Comparison of ENCODE assay signal across 16 cellular contexts in the genomic region with DNA sequence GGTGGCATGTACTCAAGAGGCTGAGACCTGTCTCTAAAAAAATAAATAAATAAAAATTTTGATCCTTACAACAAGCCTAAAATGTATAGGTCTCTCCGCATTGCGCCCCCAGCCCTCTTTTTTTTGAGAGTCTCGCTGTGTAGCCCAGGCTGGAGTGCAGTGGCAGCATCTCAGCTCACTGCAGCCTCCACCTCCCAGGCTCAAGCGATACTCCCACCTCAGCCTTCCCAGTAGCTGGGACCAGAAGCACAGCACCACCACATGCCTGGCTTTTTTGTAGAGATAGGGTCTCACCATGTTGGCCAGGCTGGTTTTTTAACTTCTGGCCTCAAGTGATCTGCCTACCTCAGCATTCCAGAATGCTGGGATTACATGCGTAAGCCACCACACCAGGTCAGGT. TPM values are rescaled to one million over a fixed set of nuclear protein-coding genes. Genes with fewer than 3 reads are reported as not detected.
A peak's percentile ranks its signal among the peaks of the same experiment; 100 is the strongest.
DNase-seq lines count a peak whose midpoint lies in the region; ATAC-seq lines count a peak whose summit lies in the region.
"Had no signal": no experiment of that assay in that cellular context is flagged by ENCODE, and none has a peak within 500 bp of the region (broad histone marks: within the 10 kb centered on the region; RNA-seq: fewer than 3 reads in every experiment).

No MANE protein-coding gene starts in this region.

- no peak overlapping the region for H3K4me3 Mint-ChIP-seq in activated CD8-positive, alpha-beta memory T cell treated with anti-CD3 and anti-CD28 coated beads, Interleukin-2, amount 10 ng/mL, durations not matched to agents 7 days and 5 days
- H3K4me3 Mint-ChIP-seq in activated T-helper 1 cell treated with anti-CD3 and anti-CD28 coated beads, Interleukin-12 subunit alpha, Interleukin-12 subunit beta, Interleukin-2, Interleukin-4 antibody, amounts not matched to agents 30 ng/mL and 10 ng/mL and 1 ng/mL, durations not matched to agents 14 hours and 24 hours and 36 hours, result no peak overlapping the region
- H3K4me3 Mint-ChIP-seq: CD14-positive monocyte had no signal

- H3K9me3 Mint-ChIP-seq in activated CD8-positive, alpha-beta memory T cell treated with anti-CD3 and anti-CD28 coated beads, Interleukin-2, amount 10 ng/mL, durations not matched to agents 7 days and 5 days (ENCODE audit: low read depth), result peaks cover 6% of the 10 kb centered on the region
- peaks cover 10% of the 10 kb centered on the region for H3K9me3 Mint-ChIP-seq in activated T-helper 1 cell treated with anti-CD3 and anti-CD28 coated beads, Interleukin-12 subunit alpha, Interleukin-12 subunit beta, Interleukin-2, Interleukin-4 antibody, amounts not matched to agents 30 ng/mL and 10 ng/mL and 1 ng/mL, durations not matched to agents 14 hours and 24 hours and 36 hours

- peak overlapping the region in 1 of 2 experiments; percentile 55 for H3K14ac ChIP-seq in mesenchymal stem cell (ENCODE audit: low read length in 2 of 2)

- H3K18ac ChIP-seq in mesenchymal stem cell (ENCODE audit: low read depth in 1 of 2, low read length in 2 of 2), result no peak overlapping the region

- no peak for ATAC-seq in activated CD8-positive, alpha-beta memory T cell treated with anti-CD3 and anti-CD28 coated beads, Interleukin-2, amount 10 ng/mL, durations not matched to agents 7 days and 5 days
- no peak for ATAC-seq in HG02588 (IDR thresholded peaks at IDR 0.05; ENCODE audit: unreplicated experiment)
- ATAC-seq: HepG2 had no signal

- H3K4me1 ChIP-seq in BLaER1 treated with 17β-estradiol and CSF1 and Interleukin-3, amounts not matched to agents 10 nM and 100 nM, result peaks cover 16 to 70% (median 48%) of the 10 kb centered on the region in 10 experiments
- no peaks in the 10 kb centered on the region for H3K4me1 ChIP-seq in mesenchymal stem cell (ENCODE audit: control insufficient read depth, insufficient read depth, low read depth, low read length)
- H3K4me1 ChIP-seq: Caco-2, Peyer's patch had no signal

- peak overlapping the region in 1 of 10 experiments; percentile 7; a peak in 1 of 20 replicates for H3K4me3 ChIP-seq in BLaER1 treated with 17β-estradiol and CSF1 and Interleukin-3, amounts not matched to agents 10 nM and 100 nM
- H3K4me3 ChIP-seq in mesenchymal stem cell (ENCODE audit: insufficient read depth in 1 of 2, low read depth in 1 of 2, low read length in 2 of 2), result no peak overlapping the region
- H3K4me3 ChIP-seq: Peyer's patch had no signal

- no peak overlapping the region for H4K91ac ChIP-seq in mesenchymal stem cell (ENCODE audit: low read length)

- in situ Hi-C loops in KBM-7 (cut with MboI; ENCODE audit: low pct_unique_long_range_greater_than_20kb, low sequenced_read_pairs), result no loop called here

- H2BK12ac ChIP-seq in mesenchymal stem cell (ENCODE audit: low read length in 2 of 2), result no peak overlapping the region

- no peak overlapping the region for H3K23ac ChIP-seq in mesenchymal stem cell (ENCODE audit: low read length in 2 of 2)

- H2BK120ac ChIP-seq in mesenchymal stem cell (ENCODE audit: low read depth, low read length), result no peak overlapping the region

- no peaks in the 10 kb centered on the region for H4K20me1 ChIP-seq in BLaER1 treated with 17β-estradiol and CSF1 and Interleukin-3, amounts not matched to agents 10 nM and 100 nM

- H2AK5ac ChIP-seq in mesenchymal stem cell (ENCODE audit: low read length, severe bottlenecking), result no peak overlapping the region

- H3K4ac ChIP-seq in mesenchymal stem cell (ENCODE audit: low read depth in 1 of 2, low read length in 2 of 2), result no peak overlapping the region

- 95% methylated on average over 4 of the region's 5 CpGs for WGBS in mesenchymal stem cell

- no peak overlapping the region for H3K9ac ChIP-seq in BLaER1 treated with 17β-estradiol and CSF1 and Interleukin-3, amounts not matched to agents 10 nM and 100 nM
- no peak overlapping the region for H3K9ac ChIP-seq in mesenchymal stem cell (ENCODE audit: low read length)

- H3K79me1 ChIP-seq in mesenchymal stem cell (replicated peaks; ENCODE audit: low read length, poor library complexity, severe bottlenecking), result no peaks in the 10 kb centered on the region

- CTCF ChIA-PET in activated CD8-positive, alpha-beta memory T cell treated with anti-CD3 and anti-CD28 coated beads, Interleukin-2, amount 10 ng/mL, durations not matched to agents 7 days and 5 days (lab: Charles Lee), result interaction anchor here (0.8 to 3.2 kb wide), 7 partner anchors 8 to 25 kb away, joined by 3 to 13 read pairs (median 6); partner anchors contain the start of gene ITK

- H3K4me1 Mint-ChIP-seq in activated CD8-positive, alpha-beta memory T cell treated with anti-CD3 and anti-CD28 coated beads, Interleukin-2, amount 10 ng/mL, durations not matched to agents 7 days and 5 days, result peaks cover 59% of the 10 kb centered on the region
- H3K4me1 Mint-ChIP-seq in activated T-helper 1 cell treated with anti-CD3 and anti-CD28 coated beads, Interleukin-12 subunit alpha, Interleukin-12 subunit beta, Interleukin-2, Interleukin-4 antibody, amounts not matched to agents 30 ng/mL and 10 ng/mL and 1 ng/mL, durations not matched to agents 14 hours and 24 hours and 36 hours (ENCODE audit: low read depth), result peaks cover 82% of the 10 kb centered on the region
- H3K4me1 Mint-ChIP-seq: CD14-positive monocyte had no signal

- no peak overlapping the region for H2BK5ac ChIP-seq in mesenchymal stem cell (ENCODE audit: low read depth, low read length, poor library complexity, severe bottlenecking)

- peaks cover 4% of the 10 kb centered on the region for H3K36me3 Mint-ChIP-seq in activated CD8-positive, alpha-beta memory T cell treated with anti-CD3 and anti-CD28 coated beads, Interleukin-2, amount 10 ng/mL, durations not matched to agents 7 days and 5 days
- H3K36me3 Mint-ChIP-seq in activated T-helper 1 cell treated with anti-CD3 and anti-CD28 coated beads, Interleukin-12 subunit alpha, Interleukin-12 subunit beta, Interleukin-2, Interleukin-4 antibody, amounts not matched to agents 30 ng/mL and 10 ng/mL and 1 ng/mL, durations not matched to agents 14 hours and 24 hours and 36 hours (ENCODE audit: low read depth), result peaks cover 5% of the 10 kb centered on the region
- H3K36me3 Mint-ChIP-seq: CD14-positive monocyte had no signal

- H3K4me2 ChIP-seq in BLaER1 treated with 17β-estradiol and CSF1 and Interleukin-3, amounts not matched to agents 10 nM and 100 nM, result peak overlapping the region in 7 of 11 experiments; percentile 17 to 84 (median 66); a peak in 11 of 22 replicates
- H3K4me2 ChIP-seq in mesenchymal stem cell (ENCODE audit: low read length, poor library complexity, severe bottlenecking), result no peak overlapping the region

- H3K27ac Mint-ChIP-seq in activated CD8-positive, alpha-beta memory T cell treated with anti-CD3 and anti-CD28 coated beads, Interleukin-2, amount 10 ng/mL, durations not matched to agents 7 days and 5 days, result no peak overlapping the region
- peak overlapping the region; percentile 50 for H3K27ac Mint-ChIP-seq in activated T-helper 1 cell treated with anti-CD3 and anti-CD28 coated beads, Interleukin-12 subunit alpha, Interleukin-12 subunit beta, Interleukin-2, Interleukin-4 antibody, amounts not matched to agents 30 ng/mL and 10 ng/mL and 1 ng/mL, durations not matched to agents 14 hours and 24 hours and 36 hours
- H3K27ac Mint-ChIP-seq: CD14-positive monocyte had no signal

- H2BK15ac ChIP-seq in mesenchymal stem cell (ENCODE audit: low read depth, poor library complexity, severe bottlenecking), result no peak overlapping the region

- H3K27ac ChIP-seq in BLaER1 treated with 17β-estradiol and CSF1 and Interleukin-3, amounts not matched to agents 10 nM and 100 nM, result peak overlapping the region in 4 of 11 experiments; percentile 7 to 46 (median 24); a peak in 3 of 22 replicates
- H3K27ac ChIP-seq in mesenchymal stem cell (ENCODE audit: low read length, poor library complexity, severe bottlenecking), result no peak overlapping the region
- H3K27ac ChIP-seq: Peyer's patch had no signal

- peaks cover 16 to 48% (median 37%) of the 10 kb centered on the region in 11 experiments for H3K9me3 ChIP-seq in BLaER1 treated with 17β-estradiol and CSF1 and Interleukin-3, amounts not matched to agents 10 nM and 100 nM (replicated peaks in 1 of 11)
- no peaks in the 10 kb centered on the region for H3K9me3 ChIP-seq in mesenchymal stem cell (ENCODE audit: control insufficient read depth, low read length)
- H3K9me3 ChIP-seq: Caco-2, Peyer's patch had no signal

- H3K27me3 ChIP-seq in BLaER1 treated with 17β-estradiol and CSF1 and Interleukin-3, amounts not matched to agents 10 nM and 100 nM, result no peaks in the 10 kb centered on the region
- H3K27me3 ChIP-seq in mesenchymal stem cell (ENCODE audit: control insufficient read depth in 1 of 2, insufficient read depth in 1 of 2, low read length in 2 of 2), result peaks cover 6 to 8% of the 10 kb centered on the region in 2 experiments
- H3K27me3 ChIP-seq: Peyer's patch had no signal

- no peak overlapping the region for H4K8ac ChIP-seq in mesenchymal stem cell (ENCODE audit: low read length)

- H3K36me3 ChIP-seq in BLaER1 treated with 17β-estradiol and CSF1 and Interleukin-3, amounts not matched to agents 10 nM and 100 nM, result peaks cover 0 to 14% (median 0%) of the 10 kb centered on the region in 11 experiments; a peak in 2 of 22 replicates
- no peaks in the 10 kb centered on the region for H3K36me3 ChIP-seq in mesenchymal stem cell (ENCODE audit: control insufficient read depth in 1 of 2, insufficient read depth in 2 of 2, low read depth in 1 of 2, low read length in 2 of 2)
- H3K36me3 ChIP-seq: Peyer's patch had no signal

- peak overlapping the region; percentile 39 for H2AFZ ChIP-seq in mesenchymal stem cell (ENCODE audit: low read depth, low read length)

- H3K27me3 Mint-ChIP-seq in activated CD8-positive, alpha-beta memory T cell treated with anti-CD3 and anti-CD28 coated beads, Interleukin-2, amount 10 ng/mL, durations not matched to agents 7 days and 5 days, result no peaks in the 10 kb centered on the region
- H3K27me3 Mint-ChIP-seq in activated T-helper 1 cell treated with anti-CD3 and anti-CD28 coated beads, Interleukin-12 subunit alpha, Interleukin-12 subunit beta, Interleukin-2, Interleukin-4 antibody, amounts not matched to agents 30 ng/mL and 10 ng/mL and 1 ng/mL, durations not matched to agents 14 hours and 24 hours and 36 hours (ENCODE audit: insufficient read depth), result no peaks in the 10 kb centered on the region

- DNase-seq in activated CD8-positive, alpha-beta memory T cell treated with anti-CD3 and anti-CD28 coated beads, Interleukin-2, amount 10 ng/mL, durations not matched to agents 7 days and 5 days, result peak; percentile 23
- no peak for DNase-seq in activated CD8-positive, alpha-beta memory T cell treated with anti-CD3 and anti-CD28 coated beads, Interleukin-2, amount 50 U/mL, for 4 hours
- no peak for DNase-seq in activated T-helper 1 cell treated with anti-CD3 and anti-CD28 coated beads, Interleukin-12 subunit alpha, Interleukin-12 subunit beta, Interleukin-2, Interleukin-4 antibody, amounts not matched to agents 30 ng/mL and 10 ng/mL and 1 ng/mL, durations not matched to agents 14 hours and 24 hours and 36 hours (ENCODE audit: low spot score)
- no peak for DNase-seq in mesenchymal stem cell
- DNase-seq in kidney tubule cell (ENCODE audit: low spot score), result no peak
- no peak for DNase-seq in KBM-7
- DNase-seq: Caco-2, MM.1S, NCI-H1105, NCI-H187, NCI-H69, Peyer's patch had no signal

- intact Hi-C loops in activated T-helper 1 cell treated with anti-CD3 and anti-CD28 coated beads, Interleukin-12 subunit alpha, Interleukin-12 subunit beta, Interleukin-2, Interleukin-4 antibody, amounts not matched to agents 30 ng/mL and 10 ng/mL and 1 ng/mL, durations not matched to agents 14 hours and 24 hours and 36 hours (cut with micrococcal nuclease), result no loop called here

RNA-seq across cellular contexts. Expression of gene GARIN3, which starts 2.2 kb away (rescaled TPM):
- total RNA-seq in activated CD8-positive, alpha-beta memory T cell treated with anti-CD3 and anti-CD28 coated beads, Interleukin-2, amount 10 ng/mL, durations not matched to agents 7 days and 5 days, result under 1 TPM in 1 of 2 experiments, not detected in 1; 0.09 TPM
- 0.27 and 0.31 TPM in 2 replicates for total RNA-seq in activated T-helper 1 cell treated with anti-CD3 and anti-CD28 coated beads, Interleukin-12 subunit alpha, Interleukin-12 subunit beta, Interleukin-2, Interleukin-4 antibody, amounts not matched to agents 30 ng/mL and 10 ng/mL and 1 ng/mL, durations not matched to agents 14 hours and 24 hours and 36 hours
- not detected for polyA plus RNA-seq in mesenchymal stem cell (2013, experiment 1 of 2)
- polyA plus RNA-seq in mesenchymal stem cell (2013, experiment 2 of 2), result not detected
- total RNA-seq: Caco-2, HepG2, Peyer's patch had no signal
- polyA plus RNA-seq: CD14-positive monocyte, HepG2 had no signal

RNA-seq across cellular contexts. Expression of gene ITK, which starts 12.4 kb away (rescaled TPM):
- total RNA-seq in activated CD8-positive, alpha-beta memory T cell treated with anti-CD3 and anti-CD28 coated beads, Interleukin-2, amount 10 ng/mL, durations not matched to agents 7 days and 5 days, result 100 to 1,000 TPM; 209 to 215 TPM
- total RNA-seq in activated T-helper 1 cell treated with anti-CD3 and anti-CD28 coated beads, Interleukin-12 subunit alpha, Interleukin-12 subunit beta, Interleukin-2, Interleukin-4 antibody, amounts not matched to agents 30 ng/mL and 10 ng/mL and 1 ng/mL, durations not matched to agents 14 hours and 24 hours and 36 hours, result 251 and 259 TPM in 2 replicates
- polyA plus RNA-seq in mesenchymal stem cell (2013, experiment 1 of 2), result not detected
- not detected for polyA plus RNA-seq in mesenchymal stem cell (2013, experiment 2 of 2)
- total RNA-seq: Caco-2, HepG2 had no signal

RNA-seq across cellular contexts. Expression of gene MED7, which starts 25.6 kb away (rescaled TPM):
- 10 to 100 TPM; 15.8 to 17.0 TPM for total RNA-seq in activated CD8-positive, alpha-beta memory T cell treated with anti-CD3 and anti-CD28 coated beads, Interleukin-2, amount 10 ng/mL, durations not matched to agents 7 days and 5 days
- total RNA-seq in activated T-helper 1 cell treated with anti-CD3 and anti-CD28 coated beads, Interleukin-12 subunit alpha, Interleukin-12 subunit beta, Interleukin-2, Interleukin-4 antibody, amounts not matched to agents 30 ng/mL and 10 ng/mL and 1 ng/mL, durations not matched to agents 14 hours and 24 hours and 36 hours, result 15.0 and 15.5 TPM in 2 replicates
- polyA plus RNA-seq in mesenchymal stem cell (2013, experiment 1 of 2), result 11.1 TPM
- 11.6 TPM for polyA plus RNA-seq in mesenchymal stem cell (2013, experiment 2 of 2)

RNA-seq across cellular contexts. Expression of gene HAVCR2, which starts 59.4 kb away (rescaled TPM):
- total RNA-seq in activated CD8-positive, alpha-beta memory T cell treated with anti-CD3 and anti-CD28 coated beads, Interleukin-2, amount 10 ng/mL, durations not matched to agents 7 days and 5 days, result 100 to 1,000 TPM in 1 of 2 experiments, 10 to 100 TPM in 1; 51.9 to 108 TPM
- 128 and 129 TPM in 2 replicates for total RNA-seq in activated T-helper 1 cell treated with anti-CD3 and anti-CD28 coated beads, Interleukin-12 subunit alpha, Interleukin-12 subunit beta, Interleukin-2, Interleukin-4 antibody, amounts not matched to agents 30 ng/mL and 10 ng/mL and 1 ng/mL, durations not matched to agents 14 hours and 24 hours and 36 hours
- 0.11 TPM for polyA plus RNA-seq in mesenchymal stem cell (2013, experiment 1 of 2)
- 0.21 TPM for polyA plus RNA-seq in mesenchymal stem cell (2013, experiment 2 of 2)
